ENCODE assay signal across 13 cellular contexts in the genomic region with DNA sequence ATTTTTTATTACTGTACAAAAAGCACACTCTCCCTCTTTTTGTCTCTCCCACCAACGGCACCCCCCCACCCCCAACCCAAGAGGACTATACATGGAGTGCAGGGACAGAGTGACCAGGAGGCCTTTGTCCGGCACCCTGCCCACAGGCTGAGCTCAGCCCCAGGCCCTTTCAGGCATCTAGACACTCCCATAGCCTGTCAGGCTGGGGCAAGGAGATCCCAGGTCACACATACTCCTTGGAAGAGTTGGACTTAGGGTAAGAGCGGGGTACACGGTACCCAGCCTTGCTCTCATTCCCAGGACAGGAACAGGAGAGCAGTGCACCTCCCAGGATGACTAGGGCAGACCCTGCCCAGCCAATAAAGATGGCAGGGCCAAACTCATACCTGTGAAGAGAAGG. TPM values are rescaled to one million over a fixed set of nuclear protein-coding genes. Genes with fewer than 3 reads are reported as not detected.
DNase-seq lines count a peak whose midpoint lies in the region; ATAC-seq lines count a peak whose summit lies in the region.
"Had no signal": no experiment of that assay in that cellular context is flagged by ENCODE, and none has a peak within 500 bp of the region (broad histone marks: within the 10 kb centered on the region; RNA-seq: fewer than 3 reads in every experiment).

No MANE protein-coding gene starts in this region.

- no peak for ATAC-seq in stimulated activated effector memory CD8-positive, alpha-beta T cell treated with anti-CD3 and anti-CD28 coated beads, Interleukin-12 subunit alpha, Interleukin-12 subunit beta, amount 100 ng/mL, for 72 hours
- no peak for ATAC-seq in GM21367 (IDR thresholded peaks at IDR 0.05; ENCODE audit: unreplicated experiment)

- intact Hi-C loops in activated CD4-positive, alpha-beta memory T cell treated with anti-CD3 and anti-CD28 coated beads for 36 hours (cut with micrococcal nuclease): no loop called here
- intact Hi-C loops in activated T-helper 2 cell treated with anti-CD3 and anti-CD28 coated beads, Interferon-gamma antibody, Interleukin-2, Interleukin-4, amounts not matched to agents 10 μg/mL and 5 μg/mL and 100 μg/mL, durations not matched to agents 14 hours and 24 hours and 36 hours (cut with micrococcal nuclease): no loop called here

- POLR2A ChIA-PET in activated CD4-positive, alpha-beta memory T cell treated with anti-CD3 and anti-CD28 coated beads for 36 hours (lab: Charles Lee): interaction anchor here (1.1 kb wide), 1 partner anchor 23 kb away, joined by 4 read pairs; no protein-coding TSS in a partner anchor
- POLR2A ChIA-PET in activated CD4-positive, alpha-beta memory T cell treated with anti-CD3 and anti-CD28 coated beads, Interleukin-2, amount 10 ng/mL, durations not matched to agents 7 days and 5 days (lab: Charles Lee): interaction anchor here (1.0 kb wide), 1 partner anchor 19 kb away, joined by 3 read pairs; no protein-coding TSS in a partner anchor

- peak; percentile 9 for DNase-seq in activated CD4-positive, alpha-beta memory T cell treated with anti-CD3 and anti-CD28 coated beads for 36 hours
- DNase-seq in activated CD4-positive, alpha-beta memory T cell treated with anti-CD3 and anti-CD28 coated beads, Interleukin-2, amount 10 ng/mL, durations not matched to agents 7 days and 5 days: no peak
- no peak for DNase-seq in activated T-helper 2 cell treated with anti-CD3 and anti-CD28 coated beads, Interferon-gamma antibody, Interleukin-2, Interleukin-4, amounts not matched to agents 10 μg/mL and 5 μg/mL and 100 μg/mL, durations not matched to agents 14 hours and 24 hours and 36 hours (ENCODE audit: low spot score)
- DNase-seq in immature natural killer cell (no peak), NCI-H524 treated with DMSO at 0.1 percent for 48 hours (lab: John Stamatoyannopoulos, UW) (no peak), GOT3 (lab: John Stamatoyannopoulos, UW) (no peak)
- no peak for DNase-seq in stimulated activated effector memory CD8-positive, alpha-beta T cell treated with anti-CD3 and anti-CD28 coated beads, Interleukin-12 subunit alpha, Interleukin-12 subunit beta, amount 100 ng/mL, for 72 hours (ENCODE audit: low spot score in 2 of 2)
- DNase-seq: foreskin melanocyte; NCI-H526; stimulated activated CD4-positive, alpha-beta T cell treated with anti-CD3 and anti-CD28 coated beads, Interleukin-15, amount 100 ng/mL, for 24 hours; stomach; SW 1271 had no signal

- peaks cover 26% of the 10 kb centered on the region for H3K4me1 Mint-ChIP-seq in activated CD4-positive, alpha-beta memory T cell treated with anti-CD3 and anti-CD28 coated beads for 36 hours (ENCODE audit: low read depth)
- peaks cover 28% of the 10 kb centered on the region for H3K4me1 Mint-ChIP-seq in activated CD4-positive, alpha-beta memory T cell treated with anti-CD3 and anti-CD28 coated beads, Interleukin-2, amount 10 ng/mL, durations not matched to agents 7 days and 5 days
- peaks cover 16% of the 10 kb centered on the region for H3K4me1 Mint-ChIP-seq in activated T-helper 2 cell treated with anti-CD3 and anti-CD28 coated beads, Interferon-gamma antibody, Interleukin-2, Interleukin-4, amounts not matched to agents 10 μg/mL and 5 μg/mL and 100 μg/mL, durations not matched to agents 14 hours and 24 hours and 36 hours (ENCODE audit: low read depth)
- peaks cover 17 to 27% of the 10 kb centered on the region in 2 donors for H3K4me1 Mint-ChIP-seq in immature natural killer cell
- peaks cover 35% of the 10 kb centered on the region for H3K4me1 Mint-ChIP-seq in stimulated activated effector memory CD8-positive, alpha-beta T cell treated with anti-CD3 and anti-CD28 coated beads, Interleukin-12 subunit alpha, Interleukin-12 subunit beta, amount 100 ng/mL, for 72 hours

- H3K27me3 Mint-ChIP-seq in activated CD4-positive, alpha-beta memory T cell treated with anti-CD3 and anti-CD28 coated beads for 36 hours: peaks cover 18% of the 10 kb centered on the region
- peaks cover 29% of the 10 kb centered on the region for H3K27me3 Mint-ChIP-seq in activated CD4-positive, alpha-beta memory T cell treated with anti-CD3 and anti-CD28 coated beads, Interleukin-2, amount 10 ng/mL, durations not matched to agents 7 days and 5 days
- peaks cover 25% of the 10 kb centered on the region for H3K27me3 Mint-ChIP-seq in activated T-helper 2 cell treated with anti-CD3 and anti-CD28 coated beads, Interferon-gamma antibody, Interleukin-2, Interleukin-4, amounts not matched to agents 10 μg/mL and 5 μg/mL and 100 μg/mL, durations not matched to agents 14 hours and 24 hours and 36 hours (ENCODE audit: low read depth)
- H3K27me3 Mint-ChIP-seq in immature natural killer cell (ENCODE audit: low read depth in 3 of 3): peaks cover 6 to 24% (median 15%) of the 10 kb centered on the region in 3 donors

- peak overlapping the region; percentile 23 for H3K4me3 Mint-ChIP-seq in activated CD4-positive, alpha-beta memory T cell treated with anti-CD3 and anti-CD28 coated beads for 36 hours
- no peak overlapping the region for H3K4me3 Mint-ChIP-seq in activated CD4-positive, alpha-beta memory T cell treated with anti-CD3 and anti-CD28 coated beads, Interleukin-2, amount 10 ng/mL, durations not matched to agents 7 days and 5 days
- H3K4me3 Mint-ChIP-seq in activated T-helper 2 cell treated with anti-CD3 and anti-CD28 coated beads, Interferon-gamma antibody, Interleukin-2, Interleukin-4, amounts not matched to agents 10 μg/mL and 5 μg/mL and 100 μg/mL, durations not matched to agents 14 hours and 24 hours and 36 hours (ENCODE audit: low read depth): peak overlapping the region; percentile 17
- peak overlapping the region; percentile 50 to 71 (median 63) for H3K4me3 Mint-ChIP-seq in immature natural killer cell
- H3K4me3 Mint-ChIP-seq in stimulated activated effector memory CD8-positive, alpha-beta T cell treated with anti-CD3 and anti-CD28 coated beads, Interleukin-12 subunit alpha, Interleukin-12 subunit beta, amount 100 ng/mL, for 72 hours: peak overlapping the region; percentile 75

- peaks cover 14% of the 10 kb centered on the region for H3K36me3 Mint-ChIP-seq in activated CD4-positive, alpha-beta memory T cell treated with anti-CD3 and anti-CD28 coated beads for 36 hours
- H3K36me3 Mint-ChIP-seq in activated CD4-positive, alpha-beta memory T cell treated with anti-CD3 and anti-CD28 coated beads, Interleukin-2, amount 10 ng/mL, durations not matched to agents 7 days and 5 days (ENCODE audit: low read depth): peaks cover 20% of the 10 kb centered on the region
- peaks cover 28% of the 10 kb centered on the region for H3K36me3 Mint-ChIP-seq in activated T-helper 2 cell treated with anti-CD3 and anti-CD28 coated beads, Interferon-gamma antibody, Interleukin-2, Interleukin-4, amounts not matched to agents 10 μg/mL and 5 μg/mL and 100 μg/mL, durations not matched to agents 14 hours and 24 hours and 36 hours (ENCODE audit: low read depth)
- peaks cover 0 to 17% (median 8%) of the 10 kb centered on the region in 3 donors for H3K36me3 Mint-ChIP-seq in immature natural killer cell
- H3K36me3 Mint-ChIP-seq in stimulated activated effector memory CD8-positive, alpha-beta T cell treated with anti-CD3 and anti-CD28 coated beads, Interleukin-12 subunit alpha, Interleukin-12 subunit beta, amount 100 ng/mL, for 72 hours: peaks cover 63% of the 10 kb centered on the region

- no peak overlapping the region for H3K27ac Mint-ChIP-seq in activated CD4-positive, alpha-beta memory T cell treated with anti-CD3 and anti-CD28 coated beads for 36 hours
- H3K27ac Mint-ChIP-seq in activated CD4-positive, alpha-beta memory T cell treated with anti-CD3 and anti-CD28 coated beads, Interleukin-2, amount 10 ng/mL, durations not matched to agents 7 days and 5 days: no peak overlapping the region
- no peak overlapping the region for H3K27ac Mint-ChIP-seq in activated T-helper 2 cell treated with anti-CD3 and anti-CD28 coated beads, Interferon-gamma antibody, Interleukin-2, Interleukin-4, amounts not matched to agents 10 μg/mL and 5 μg/mL and 100 μg/mL, durations not matched to agents 14 hours and 24 hours and 36 hours
- peak overlapping the region in 1 of 6 donors; percentile 50 for H3K27ac Mint-ChIP-seq in immature natural killer cell
- H3K27ac Mint-ChIP-seq in stimulated activated effector memory CD8-positive, alpha-beta T cell treated with anti-CD3 and anti-CD28 coated beads, Interleukin-12 subunit alpha, Interleukin-12 subunit beta, amount 100 ng/mL, for 72 hours: no peak overlapping the region

- no peaks in the 10 kb centered on the region for H3K9me3 Mint-ChIP-seq in activated CD4-positive, alpha-beta memory T cell treated with anti-CD3 and anti-CD28 coated beads for 36 hours
- H3K9me3 Mint-ChIP-seq in activated CD4-positive, alpha-beta memory T cell treated with anti-CD3 and anti-CD28 coated beads, Interleukin-2, amount 10 ng/mL, durations not matched to agents 7 days and 5 days: no peaks in the 10 kb centered on the region
- H3K9me3 Mint-ChIP-seq in activated T-helper 2 cell treated with anti-CD3 and anti-CD28 coated beads, Interferon-gamma antibody, Interleukin-2, Interleukin-4, amounts not matched to agents 10 μg/mL and 5 μg/mL and 100 μg/mL, durations not matched to agents 14 hours and 24 hours and 36 hours: no peaks in the 10 kb centered on the region
- no peaks in the 10 kb centered on the region for H3K9me3 Mint-ChIP-seq in immature natural killer cell
- H3K9me3 Mint-ChIP-seq in stimulated activated effector memory CD8-positive, alpha-beta T cell treated with anti-CD3 and anti-CD28 coated beads, Interleukin-12 subunit alpha, Interleukin-12 subunit beta, amount 100 ng/mL, for 72 hours: no peaks in the 10 kb centered on the region

- CTCF ChIA-PET in activated CD4-positive, alpha-beta memory T cell treated with anti-CD3 and anti-CD28 coated beads for 36 hours (lab: Charles Lee): interaction anchor here (0.8 kb wide), 1 partner anchor 10 kb away, joined by 3 read pairs; no protein-coding TSS in a partner anchor
- CTCF ChIA-PET in activated CD4-positive, alpha-beta memory T cell treated with anti-CD3 and anti-CD28 coated beads, Interleukin-2, amount 10 ng/mL, durations not matched to agents 7 days and 5 days (lab: Charles Lee): no interaction called here

RNA-seq across cellular contexts. Expression of a gene that starts 2.1 kb away (rescaled TPM):
- 1 to 10 TPM; 1.5 to 1.6 TPM for total RNA-seq in activated CD4-positive, alpha-beta memory T cell treated with anti-CD3 and anti-CD28 coated beads for 36 hours
- total RNA-seq in activated CD4-positive, alpha-beta memory T cell treated with anti-CD3 and anti-CD28 coated beads, Interleukin-2, amount 10 ng/mL, durations not matched to agents 7 days and 5 days: under 1 TPM; 0.15 to 0.80 TPM
- 0.21 and 0.41 TPM in 2 replicates for total RNA-seq in activated T-helper 2 cell treated with anti-CD3 and anti-CD28 coated beads, Interferon-gamma antibody, Interleukin-2, Interleukin-4, amounts not matched to agents 10 μg/mL and 5 μg/mL and 100 μg/mL, durations not matched to agents 14 hours and 24 hours and 36 hours
- polyA plus RNA-seq in immature natural killer cell: 1 to 10 TPM; 2.5 to 8.7 (median 3.7) TPM

RNA-seq across cellular contexts. Expression of a gene that starts 8.1 kb away (rescaled TPM):
- 10 to 100 TPM; 49.6 to 52.4 TPM for total RNA-seq in activated CD4-positive, alpha-beta memory T cell treated with anti-CD3 and anti-CD28 coated beads for 36 hours
- total RNA-seq in activated CD4-positive, alpha-beta memory T cell treated with anti-CD3 and anti-CD28 coated beads, Interleukin-2, amount 10 ng/mL, durations not matched to agents 7 days and 5 days: 10 to 100 TPM; 40.4 to 42.1 TPM
- 64.8 and 65.3 TPM in 2 replicates for total RNA-seq in activated T-helper 2 cell treated with anti-CD3 and anti-CD28 coated beads, Interferon-gamma antibody, Interleukin-2, Interleukin-4, amounts not matched to agents 10 μg/mL and 5 μg/mL and 100 μg/mL, durations not matched to agents 14 hours and 24 hours and 36 hours
- polyA plus RNA-seq in immature natural killer cell: 100 to 1,000 TPM in 1 of 3 donors, 10 to 100 TPM in 2; 65.0 to 108 (median 89.0) TPM

RNA-seq across cellular contexts. Expression of a gene that starts 8.6 kb away (rescaled TPM):
- total RNA-seq in activated CD4-positive, alpha-beta memory T cell treated with anti-CD3 and anti-CD28 coated beads for 36 hours: 100 to 1,000 TPM; 155 to 164 TPM
- total RNA-seq in activated CD4-positive, alpha-beta memory T cell treated with anti-CD3 and anti-CD28 coated beads, Interleukin-2, amount 10 ng/mL, durations not matched to agents 7 days and 5 days: 100 to 1,000 TPM; 170 to 175 TPM
- total RNA-seq in activated T-helper 2 cell treated with anti-CD3 and anti-CD28 coated beads, Interferon-gamma antibody, Interleukin-2, Interleukin-4, amounts not matched to agents 10 μg/mL and 5 μg/mL and 100 μg/mL, durations not matched to agents 14 hours and 24 hours and 36 hours: 170 and 181 TPM in 2 replicates
- polyA plus RNA-seq in immature natural killer cell: 10 to 100 TPM; 33.2 to 61.1 (median 57.8) TPM

RNA-seq across cellular contexts. Expression of a gene that starts 17.9 kb away (rescaled TPM):
- total RNA-seq in activated CD4-positive, alpha-beta memory T cell treated with anti-CD3 and anti-CD28 coated beads for 36 hours: 100 to 1,000 TPM; 188 to 199 TPM
- 100 to 1,000 TPM; 303 to 313 TPM for total RNA-seq in activated CD4-positive, alpha-beta memory T cell treated with anti-CD3 and anti-CD28 coated beads, Interleukin-2, amount 10 ng/mL, durations not matched to agents 7 days and 5 days
- 145 and 147 TPM in 2 replicates for total RNA-seq in activated T-helper 2 cell treated with anti-CD3 and anti-CD28 coated beads, Interferon-gamma antibody, Interleukin-2, Interleukin-4, amounts not matched to agents 10 μg/mL and 5 μg/mL and 100 μg/mL, durations not matched to agents 14 hours and 24 hours and 36 hours
- polyA plus RNA-seq in immature natural killer cell: 100 to 1,000 TPM; 764 to 982 (median 905) TPM

RNA-seq across cellular contexts. Expression of a gene that starts 20.9 kb away (rescaled TPM):
- 10 to 100 TPM; 24.0 to 28.7 TPM for total RNA-seq in activated CD4-positive, alpha-beta memory T cell treated with anti-CD3 and anti-CD28 coated beads for 36 hours
- total RNA-seq in activated CD4-positive, alpha-beta memory T cell treated with anti-CD3 and anti-CD28 coated beads, Interleukin-2, amount 10 ng/mL, durations not matched to agents 7 days and 5 days: 10 to 100 TPM; 45.9 to 53.1 TPM
- 43.4 and 47.8 TPM in 2 replicates for total RNA-seq in activated T-helper 2 cell treated with anti-CD3 and anti-CD28 coated beads, Interferon-gamma antibody, Interleukin-2, Interleukin-4, amounts not matched to agents 10 μg/mL and 5 μg/mL and 100 μg/mL, durations not matched to agents 14 hours and 24 hours and 36 hours
- 10 to 100 TPM; 11.9 to 41.4 (median 17.7) TPM for polyA plus RNA-seq in immature natural killer cell
